In the genomic region with DNA sequence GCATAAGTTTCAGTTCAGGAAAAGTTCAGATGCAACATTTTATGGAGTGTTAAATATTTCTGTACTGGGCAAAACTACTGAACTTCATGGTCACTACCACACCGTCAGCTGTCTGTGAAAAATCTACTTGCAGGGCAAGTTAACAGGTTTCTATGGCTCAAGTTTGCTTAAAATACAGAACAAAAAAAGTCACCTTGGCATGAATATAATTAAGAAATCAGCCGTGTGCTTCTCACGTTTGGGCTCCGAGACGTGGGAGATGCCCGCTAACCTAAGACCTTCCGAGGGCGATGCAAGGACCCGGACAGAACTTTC, we compare ENCODE assay signal across 8 cellular contexts.
DNase-seq lines count a peak whose midpoint lies in the region; ATAC-seq lines count a peak whose summit lies in the region.

No MANE protein-coding gene starts in this region.

- peak overlapping the region; percentile 88 for H3K9ac ChIP-seq in SK-N-MC (ENCODE audit: insufficient read length)

- H3K9me3 ChIP-seq in SK-N-MC (ENCODE audit: low read depth, low read length) = no peaks in the 10 kb centered on the region

- DNase-seq in activated T-cell treated with anti-CD3 and anti-CD28 coated beads, Interleukin-2, amount 50 U/mL, for 24 hours = no peak
- no peak for DNase-seq in activated T-cell treated with anti-CD3 and anti-CD28 coated beads, Interleukin-2, amount 50 U/mL, for 1 hour
- DNase-seq in SK-N-MC (ENCODE audit: low read depth, low spot score) = no peak
- DNase-seq in foreskin melanocyte = peak; percentile 3
- DNase-seq in hippocampal formation (lab: John Stamatoyannopoulos, UW) = no peak
- DNase-seq in D341Med (ENCODE audit: low spot score) = no peak

- H3K36me3 Mint-ChIP-seq in activated T-cell treated with anti-CD3 and anti-CD28 coated beads, Interleukin-2, amount 50 U/mL, for 24 hours (ENCODE audit: low read depth) = peaks cover 40% of the 10 kb centered on the region

- H3K4me1 Mint-ChIP-seq in activated T-cell treated with anti-CD3 and anti-CD28 coated beads, Interleukin-2, amount 50 U/mL, for 24 hours (ENCODE audit: low read depth) = peaks cover 57% of the 10 kb centered on the region

- H3K9me3 Mint-ChIP-seq in activated T-cell treated with anti-CD3 and anti-CD28 coated beads, Interleukin-2, amount 50 U/mL, for 24 hours = no peaks in the 10 kb centered on the region

- H3K27me3 Mint-ChIP-seq in activated T-cell treated with anti-CD3 and anti-CD28 coated beads, Interleukin-2, amount 50 U/mL, for 24 hours = no peaks in the 10 kb centered on the region

- peak overlapping the region; percentile 91 for H3K27ac Mint-ChIP-seq in activated T-cell treated with anti-CD3 and anti-CD28 coated beads, Interleukin-2, amount 50 U/mL, for 24 hours

- H3K4me3 ChIP-seq in SK-N-MC = peak overlapping the region; percentile 89
- H3K4me3 ChIP-seq in skin epidermis = peak overlapping the region; percentile 76 to 97 (median 89)

- peak overlapping the region; percentile 62; the same call in 1 of the 2 replicates for H3K27ac ChIP-seq in SK-N-MC
- H3K27ac ChIP-seq in skin epidermis = peak overlapping the region; percentile 6 to 96 (median 91)

- peak overlapping the region; percentile 87 for H3K4me3 Mint-ChIP-seq in activated T-cell treated with anti-CD3 and anti-CD28 coated beads, Interleukin-2, amount 50 U/mL, for 24 hours

- ATAC-seq in HG03135 (IDR thresholded peaks at IDR 0.05; ENCODE audit: unreplicated experiment) = no peak

- H3K36me3 ChIP-seq in SK-N-MC (ENCODE audit: insufficient read depth, low read length) = no peaks in the 10 kb centered on the region
